20 cellular contexts compared by ENCODE assay signal in the genomic region with DNA sequence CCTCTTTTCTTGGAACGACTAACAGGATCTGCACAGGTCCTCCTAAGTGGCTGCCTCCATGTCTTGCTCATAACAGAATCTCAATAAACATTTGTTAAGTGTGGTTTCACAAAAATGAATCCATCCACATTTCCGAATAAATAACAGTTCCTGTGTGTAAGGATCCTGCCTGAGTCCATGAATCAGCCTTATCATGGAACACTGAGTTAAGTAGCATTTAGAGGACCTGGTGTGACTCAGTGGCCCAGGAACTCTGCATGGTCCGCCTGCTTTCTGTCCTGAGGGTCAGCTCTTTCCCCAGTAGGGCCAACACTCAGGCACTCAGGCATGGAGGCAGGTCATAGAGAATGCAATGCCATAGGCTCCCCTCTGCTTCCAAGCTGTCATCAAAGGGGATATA. TPM values are rescaled to one million over a fixed set of nuclear protein-coding genes. Genes with fewer than 3 reads are reported as not detected.
A peak's percentile ranks its signal among the peaks of the same experiment; 100 is the strongest.
DNase-seq lines count a peak whose midpoint lies in the region; ATAC-seq, FAIRE-seq and TF ChIP-seq lines count a peak whose summit lies in the region.
"Had no signal": no experiment of that assay in that cellular context is flagged by ENCODE, and none has a peak within 500 bp of the region (broad histone marks: within the 10 kb centered on the region; RNA-seq: fewer than 3 reads in every experiment).

No MANE protein-coding gene starts in this region.

- no peak overlapping the region for H4K91ac ChIP-seq in trophoblast cell (ENCODE audit: low read depth, low read length)

- no peak overlapping the region for H4K8ac ChIP-seq in trophoblast cell (ENCODE audit: low read depth, low read length)

- H3K23ac ChIP-seq in trophoblast cell (ENCODE audit: low read length) = no peak overlapping the region

- H3K36me3 ChIP-seq in astrocyte (ENCODE audit: insufficient read depth, low read length) (no peaks in the 10 kb centered on the region), trophoblast cell (ENCODE audit: control insufficient read depth in 1 of 2, insufficient read depth in 2 of 2, low read length in 2 of 2) (no peaks in the 10 kb centered on the region), right atrium auricular region (no peaks in the 10 kb centered on the region)
- H3K36me3 ChIP-seq: BLaER1 had no signal

- H3K27me3 Mint-ChIP-seq in astrocyte (ENCODE audit: low read depth, unreplicated experiment) = peaks cover 3% of the 10 kb centered on the region
- H3K27me3 Mint-ChIP-seq in activated CD4-positive, alpha-beta T cell treated with anti-CD3 and anti-CD28 coated beads, Interleukin-2, amount 10 ng/mL, durations not matched to agents 7 days and 5 days = no peaks in the 10 kb centered on the region

- H4K12ac ChIP-seq in trophoblast cell (ENCODE audit: low read depth, low read length) = no peak overlapping the region

- H3K27ac ChIP-seq in astrocyte (ENCODE audit: low read depth, low read length) = no peak overlapping the region
- H3K27ac ChIP-seq in trophoblast cell (ENCODE audit: low read depth, low read length) = no peak overlapping the region
- no peak overlapping the region for H3K27ac ChIP-seq in right atrium auricular region
- H3K27ac ChIP-seq: BLaER1 had no signal

- H3K4me2 ChIP-seq in astrocyte (ENCODE audit: low read length) = peak overlapping the region; percentile 11
- H3K4me2 ChIP-seq in trophoblast cell (ENCODE audit: low read length) = no peak overlapping the region
- H3K4me2 ChIP-seq: BLaER1 had no signal

- H3K79me2 ChIP-seq in astrocyte (ENCODE audit: insufficient read depth, low read length) (no peaks in the 10 kb centered on the region), trophoblast cell (ENCODE audit: control insufficient read depth, insufficient read depth, low read length, poor library complexity) (no peaks in the 10 kb centered on the region)

- H2AK5ac ChIP-seq in trophoblast cell (ENCODE audit: low read length) = no peak overlapping the region

- POLR2A ChIA-PET in activated CD4-positive, alpha-beta T cell treated with anti-CD3 and anti-CD28 coated beads, Interleukin-2, amount 10 ng/mL, durations not matched to agents 7 days and 5 days (lab: Charles Lee) = no interaction called here

- no peak overlapping the region for H3K4me3 ChIP-seq in astrocyte (ENCODE audit: insufficient read depth, low read depth, low read length)
- no peak overlapping the region for H3K4me3 ChIP-seq in fibroblast of the aortic adventitia (ENCODE audit: low read depth, low read length)
- no peak overlapping the region for H3K4me3 ChIP-seq in trophoblast cell (ENCODE audit: low read depth, low read length)
- H3K4me3 ChIP-seq in right atrium auricular region = no peak overlapping the region
- H3K4me3 ChIP-seq: BLaER1 had no signal

- no peak overlapping the region for H2BK12ac ChIP-seq in trophoblast cell (ENCODE audit: low read length)

- no peak overlapping the region for H3K18ac ChIP-seq in trophoblast cell (ENCODE audit: low read length)

- CTCF ChIA-PET in activated CD4-positive, alpha-beta T cell treated with anti-CD3 and anti-CD28 coated beads, Interleukin-2, amount 10 ng/mL, durations not matched to agents 7 days and 5 days (lab: Charles Lee) = no interaction called here

- H2AFZ ChIP-seq in astrocyte (ENCODE audit: low read depth, low read length) = no peak overlapping the region
- no peak overlapping the region for H2AFZ ChIP-seq in trophoblast cell (ENCODE audit: insufficient read depth, low read length, poor library complexity)

- H3K27ac Mint-ChIP-seq in astrocyte (ENCODE audit: unreplicated experiment) = no peak overlapping the region
- H3K27ac Mint-ChIP-seq in activated CD4-positive, alpha-beta T cell treated with anti-CD3 and anti-CD28 coated beads, Interleukin-2, amount 10 ng/mL, durations not matched to agents 7 days and 5 days = no peak overlapping the region
- H3K27ac Mint-ChIP-seq: CD8-positive, alpha-beta T cell had no signal

- H3K9me3 ChIP-seq in astrocyte (ENCODE audit: insufficient read depth, low read depth, low read length) = no peaks in the 10 kb centered on the region
- peaks cover 4% of the 10 kb centered on the region for H3K9me3 ChIP-seq in trophoblast cell (ENCODE audit: insufficient read depth, low read depth, low read length)
- no peaks in the 10 kb centered on the region for H3K9me3 ChIP-seq in right atrium auricular region
- H3K9me3 ChIP-seq: BLaER1 had no signal

- FAIRE-seq in astrocyte (lab: Jason Lieb, UNC) = no peak
- FAIRE-seq: GM12891, GM18507 had no signal

- ATAC-seq in esophagus mucosa = no peak
- ATAC-seq: CD8-positive, alpha-beta T cell had no signal

- H4K20me1 ChIP-seq in astrocyte (ENCODE audit: insufficient read depth, low read length) = no peaks in the 10 kb centered on the region
- H4K20me1 ChIP-seq: BLaER1 had no signal

- H3K9me3 Mint-ChIP-seq in astrocyte (ENCODE audit: unreplicated experiment) = peaks cover 4% of the 10 kb centered on the region
- no peaks in the 10 kb centered on the region for H3K9me3 Mint-ChIP-seq in activated CD4-positive, alpha-beta T cell treated with anti-CD3 and anti-CD28 coated beads, Interleukin-2, amount 10 ng/mL, durations not matched to agents 7 days and 5 days

- H3K4ac ChIP-seq in trophoblast cell (ENCODE audit: low read depth, low read length) = no peak overlapping the region

- no peak overlapping the region for H2BK5ac ChIP-seq in trophoblast cell (ENCODE audit: low read depth, low read length, poor library complexity)

- no peaks in the 10 kb centered on the region for H3K36me3 Mint-ChIP-seq in astrocyte (ENCODE audit: low read depth, unreplicated experiment)
- no peaks in the 10 kb centered on the region for H3K36me3 Mint-ChIP-seq in activated CD4-positive, alpha-beta T cell treated with anti-CD3 and anti-CD28 coated beads, Interleukin-2, amount 10 ng/mL, durations not matched to agents 7 days and 5 days (ENCODE audit: low read depth)
- H3K36me3 Mint-ChIP-seq: CD8-positive, alpha-beta T cell had no signal

- peaks cover 8% of the 10 kb centered on the region for H3K79me1 ChIP-seq in trophoblast cell (ENCODE audit: low read length)

- H3K27me3 ChIP-seq in astrocyte (ENCODE audit: insufficient read depth, low read length) (peaks cover 9% of the 10 kb centered on the region), trophoblast cell (ENCODE audit: insufficient read depth, low read length) (no peaks in the 10 kb centered on the region), right atrium auricular region (no peaks in the 10 kb centered on the region)
- H3K27me3 ChIP-seq: BLaER1 had no signal

- WGBS in trophoblast cell (ENCODE audit: extremely low coverage, insufficient coverage, insufficient read length) = no CpG with 5 or more reads among the region's 3 CpGs

- H3K9ac ChIP-seq in astrocyte (ENCODE audit: low read length) (no peak overlapping the region), trophoblast cell (ENCODE audit: low read length) (no peak overlapping the region)
- H3K9ac ChIP-seq: BLaER1 had no signal

- peaks cover 20% of the 10 kb centered on the region for H3K4me1 ChIP-seq in astrocyte (ENCODE audit: insufficient read depth, low read length)
- H3K4me1 ChIP-seq in trophoblast cell (ENCODE audit: control insufficient read depth in 1 of 2, insufficient read depth in 2 of 2, low read length in 2 of 2) = peaks cover 5 to 18% of the 10 kb centered on the region in 2 experiments
- H3K4me1 ChIP-seq in right atrium auricular region = no peaks in the 10 kb centered on the region
- H3K4me1 ChIP-seq: BLaER1 had no signal

- peaks cover 15% of the 10 kb centered on the region for H3K4me1 Mint-ChIP-seq in astrocyte (ENCODE audit: low read depth, unreplicated experiment)
- H3K4me1 Mint-ChIP-seq in activated CD4-positive, alpha-beta T cell treated with anti-CD3 and anti-CD28 coated beads, Interleukin-2, amount 10 ng/mL, durations not matched to agents 7 days and 5 days = no peaks in the 10 kb centered on the region

- H2BK120ac ChIP-seq in trophoblast cell (ENCODE audit: insufficient read depth, low read length, poor library complexity) = peak overlapping the region; percentile 6

- H3K4me3 Mint-ChIP-seq in astrocyte (ENCODE audit: unreplicated experiment) = no peak overlapping the region
- no peak overlapping the region for H3K4me3 Mint-ChIP-seq in activated CD4-positive, alpha-beta T cell treated with anti-CD3 and anti-CD28 coated beads, Interleukin-2, amount 10 ng/mL, durations not matched to agents 7 days and 5 days
- H3K4me3 Mint-ChIP-seq: CD8-positive, alpha-beta T cell had no signal

- TF ChIP-seq CTCF in astrocyte (IDR thresholded peaks at IDR 0.05; ENCODE audit: insufficient read depth, low read depth, low read length) (no peak), fibroblast of the aortic adventitia (IDR thresholded peaks at IDR 0.05; ENCODE audit: insufficient read depth, low read length) (no peak), right atrium auricular region (IDR thresholded peaks at IDR 0.05) (no peak)

- no peak overlapping the region for H3K14ac ChIP-seq in trophoblast cell (ENCODE audit: low read length)

- DNase-seq in Daoy (ENCODE audit: low read depth) = peak; percentile 33
- DNase-seq in astrocyte (ENCODE audit: low read depth) = peak; percentile 91
- peak; percentile 1 for DNase-seq in fibroblast of the aortic adventitia (ENCODE audit: low read depth)
- no peak for DNase-seq in trophoblast cell
- no peak for DNase-seq in 8988T
- no peak for DNase-seq in right atrium auricular region (ENCODE audit: low spot score)
- DNase-seq in activated CD4-positive, alpha-beta T cell treated with anti-CD3 and anti-CD28 coated beads, Interleukin-2, amount 10 ng/mL, durations not matched to agents 7 days and 5 days = no peak
- DNase-seq: CD8-positive, alpha-beta T cell; DND-41; GF-D8; MM.1S; NCI-H1092 treated with DMSO at 0.1 percent for 48 hours; NCI-H1694; NCI-H2107; NCI-H226; NCI-H524 treated with DMSO at 0.1 percent for 48 hours had no signal

RNA-seq across cellular contexts. Expression of gene C10orf90, which starts 15.8 kb away (rescaled TPM):
- total RNA-seq in Daoy (2014; rRNA removed; shearing (Covaris generic)) = 1.4 TPM in 1 of 2 replicates, not detected in the other
- total RNA-seq in astrocyte (not detected in 2 replicates), fibroblast of the aortic adventitia (ENCODE audit: low replicate concordance) (1.1 TPM in 1 of 2 replicates, not detected in the other), right atrium auricular region (under 1 TPM in 1 of 2 donors, not detected in 1; 0.43 TPM), esophagus mucosa (0.12 TPM)
- 0.04 TPM in 1 of 2 replicates, not detected in the other for polyA plus RNA-seq in trophoblast cell (2013)
- total RNA-seq in activated CD4-positive, alpha-beta T cell treated with anti-CD3 and anti-CD28 coated beads, Interleukin-2, amount 10 ng/mL, durations not matched to agents 7 days and 5 days = not detected
- total RNA-seq: CD8-positive, alpha-beta T cell had no signal

Comparison
In these comparisons a context has a peak if more than half of its experiments do, and no peak if none do; other contexts are left out.
1. DNase-seq: peak in Daoy (single experiment), astrocyte (single experiment) and fibroblast of the aortic adventitia (single experiment); none in trophoblast cell (0 of 2), 8988T (single experiment), right atrium auricular region (single experiment) and activated CD4-positive, alpha-beta T cell treated with anti-CD3 and anti-CD28 coated beads, Interleukin-2, amount 10 ng/mL, durations not matched to agents 7 days and 5 days (single experiment).